Comparison of ENCODE assay signal across 32 cellular contexts in the genomic region with DNA sequence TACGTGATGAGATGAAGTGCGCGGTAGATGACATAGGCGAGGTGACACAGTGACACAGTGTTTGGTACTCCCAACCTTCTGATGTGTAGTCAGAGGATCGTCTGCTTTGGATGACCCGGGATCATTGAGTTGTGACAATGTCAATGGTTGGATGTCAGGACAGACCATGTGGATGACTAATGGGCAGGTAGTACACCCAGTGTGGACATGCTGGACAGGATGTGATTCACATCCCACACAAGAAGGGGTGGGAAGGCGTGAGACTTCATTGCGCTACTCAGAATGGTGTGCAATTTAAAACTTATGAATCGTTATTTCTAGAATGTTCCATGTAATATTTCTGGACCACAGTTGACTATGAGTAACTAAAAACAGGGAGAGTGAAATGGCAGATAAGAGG. TPM values are rescaled to one million over a fixed set of nuclear protein-coding genes. Genes with fewer than 3 reads are reported as not detected.
DNase-seq lines count a peak whose midpoint lies in the region; ATAC-seq and TF ChIP-seq lines count a peak whose summit lies in the region.
"Had no signal": no experiment of that assay in that cellular context is flagged by ENCODE, and none has a peak within 500 bp of the region (broad histone marks: within the 10 kb centered on the region; RNA-seq: fewer than 3 reads in every experiment).

No MANE protein-coding gene starts in this region.

- H2AFZ ChIP-seq in mammary epithelial cell (ENCODE audit: low read depth, low read length): no peak overlapping the region

- no peak overlapping the region for H3K4me3 Mint-ChIP-seq in activated naive CD4-positive, alpha-beta T cell treated with anti-CD3 and anti-CD28 coated beads, Interleukin-2, amount 10 ng/mL, durations not matched to agents 7 days and 5 days
- no peak overlapping the region for H3K4me3 Mint-ChIP-seq in naive thymus-derived CD4-positive, alpha-beta T cell
- H3K4me3 Mint-ChIP-seq: activated CD8-positive, alpha-beta T cell treated with anti-CD3 and anti-CD28 coated beads, Interleukin-2, amount 10 ng/mL, durations not matched to agents 7 days and 5 days; CD8-positive, alpha-beta T cell; effector memory CD8-positive, alpha-beta T cell; H9; mesothelial cell of epicardium; naive thymus-derived CD8-positive, alpha-beta T cell; T-helper 1 cell treated with Interleukin-12 subunit alpha and Interleukin-12 subunit beta and Interleukin-4 antibody, amounts not matched to agents 30 μg/mL and 1 μg/mL, for 36 hours had no signal

- 48% methylated on average over 7 of the region's 9 CpGs for WGBS in mammary epithelial cell (ENCODE audit: low coverage, missing lambda C conversion rate)

- in situ Hi-C loops in mammary epithelial cell (cut with MboI; ENCODE audit: low sequenced_read_pairs in 2 of 2): no loop called here

- H3K27ac Mint-ChIP-seq in activated naive CD4-positive, alpha-beta T cell treated with anti-CD3 and anti-CD28 coated beads, Interleukin-2, amount 10 ng/mL, durations not matched to agents 7 days and 5 days: no peak overlapping the region
- no peak overlapping the region for H3K27ac Mint-ChIP-seq in naive thymus-derived CD4-positive, alpha-beta T cell
- H3K27ac Mint-ChIP-seq: activated CD8-positive, alpha-beta T cell treated with anti-CD3 and anti-CD28 coated beads, Interleukin-2, amount 10 ng/mL, durations not matched to agents 7 days and 5 days; activated naive CD4-positive, alpha-beta T cell treated with anti-CD3 and anti-CD28 coated beads, Interleukin-2, amount 50 U/mL, for 72 hours; activated T-helper 2 cell treated with anti-CD3 and anti-CD28 coated beads, Interferon-gamma antibody, Interleukin-2, Interleukin-4, amounts not matched to agents 10 μg/mL and 5 μg/mL and 100 μg/mL, durations not matched to agents 14 hours and 24 hours and 36 hours; CD8-positive, alpha-beta T cell; effector memory CD8-positive, alpha-beta T cell; mesothelial cell of epicardium; T-helper 1 cell treated with Interleukin-12 subunit alpha and Interleukin-12 subunit beta and Interleukin-4 antibody, amounts not matched to agents 30 μg/mL and 1 μg/mL, for 36 hours had no signal

- no peaks in the 10 kb centered on the region for H4K20me1 ChIP-seq in mammary epithelial cell (ENCODE audit: insufficient read depth, low read length)

- H3K4me3 ChIP-seq in mammary epithelial cell (replicated peaks in 1 of 3; ENCODE audit: insufficient read depth in 1 of 3, low read depth in 2 of 3, low read length in 3 of 3) (no peak overlapping the region), kidney epithelial cell (ENCODE audit: low read depth, low read length) (no peak overlapping the region)
- no peak overlapping the region for H3K4me3 ChIP-seq in naive thymus-derived CD4-positive, alpha-beta T cell (ENCODE audit: low read length)
- H3K4me3 ChIP-seq: esophagus squamous epithelium, gastrocnemius medialis, left ventricle myocardium inferior, SK-N-MC, smooth muscle cell, tibial artery had no signal

- H3K27me3 ChIP-seq in mammary epithelial cell (ENCODE audit: insufficient read depth, low read length): no peaks in the 10 kb centered on the region
- H3K27me3 ChIP-seq in kidney epithelial cell (ENCODE audit: control insufficient read depth, insufficient read depth, low read length): no peaks in the 10 kb centered on the region
- H3K27me3 ChIP-seq in naive thymus-derived CD4-positive, alpha-beta T cell (ENCODE audit: control insufficient read depth in 2 of 2, insufficient read depth in 2 of 2, low read length in 2 of 2): no peaks in the 10 kb centered on the region
- H3K27me3 ChIP-seq: esophagus squamous epithelium, gastrocnemius medialis had no signal

- peak overlapping the region; percentile 15 for H3K4me2 ChIP-seq in mammary epithelial cell (ENCODE audit: insufficient read depth, low read depth, low read length)
- H3K4me2 ChIP-seq: smooth muscle cell had no signal

- BruUV-seq in mammary epithelial cell (replicated peaks; lab: Mats Ljungman, UMichigan): no TSS peak

- CTCF ChIA-PET in mammary epithelial cell (lab: Charles Lee; ENCODE audit: low non-redundant PET): no interaction called here
- CTCF ChIA-PET in activated naive CD4-positive, alpha-beta T cell treated with anti-CD3 and anti-CD28 coated beads, Interleukin-2, amount 10 ng/mL, durations not matched to agents 7 days and 5 days (lab: Charles Lee): no interaction called here
- CTCF ChIA-PET in naive thymus-derived CD4-positive, alpha-beta T cell (lab: Charles Lee): no interaction called here

- H3K9me3 ChIP-seq in mammary epithelial cell (replicated peaks; ENCODE audit: insufficient read depth, low read length): no peaks in the 10 kb centered on the region
- no peaks in the 10 kb centered on the region for H3K9me3 ChIP-seq in naive thymus-derived CD4-positive, alpha-beta T cell (ENCODE audit: control insufficient read depth in 2 of 3, low read length in 3 of 3)
- H3K9me3 ChIP-seq: esophagus squamous epithelium, gastrocnemius medialis, left ventricle myocardium inferior, tibial artery had no signal

- dilution Hi-C loops in mammary epithelial cell (cut with HindIII; ENCODE audit: low sequenced_read_pairs): no loop called here

- DNase-seq in ELR (ENCODE audit: low read depth) (peak; percentile 59), NCI-H226 (peak; percentile 33), mammary epithelial cell (peak; percentile 95), kidney epithelial cell (ENCODE audit: low read depth) (peak; percentile 57), pons (ENCODE audit: low spot score) (no peak), D341Med (ENCODE audit: low spot score) (no peak)
- DNase-seq in activated naive CD4-positive, alpha-beta T cell treated with anti-CD3 and anti-CD28 coated beads, Interleukin-2, amount 10 ng/mL, durations not matched to agents 7 days and 5 days: no peak
- no peak for DNase-seq in naive thymus-derived CD4-positive, alpha-beta T cell
- DNase-seq: activated CD8-positive, alpha-beta T cell treated with anti-CD3 and anti-CD28 coated beads, Interleukin-2, amount 10 ng/mL, durations not matched to agents 7 days and 5 days; anterior cingulate cortex; CD8-positive, alpha-beta T cell; cortex of kidney; effector memory CD8-positive, alpha-beta T cell; esophagus squamous epithelium; gastrocnemius medialis; H9; hippocampal formation; left ventricle myocardium inferior; naive thymus-derived CD8-positive, alpha-beta T cell; NCI-H1694 treated with DMSO at 0.1 percent for 48 hours; NCI-H510A treated with DMSO at 0.1 percent for 48 hours; NK-92 treated with Interleukin-12 subunit alpha and Interleukin-12 subunit beta, amount 100 ng/mL, for 24 hours; nucleus accumbens; RPMI8226; stimulated activated CD4-positive, alpha-beta T cell treated with anti-CD3 and anti-CD28 coated beads, Interleukin-2, amount 100 ng/mL, for 24 hours; tibial artery had no signal

- H3K4me1 Mint-ChIP-seq in activated naive CD4-positive, alpha-beta T cell treated with anti-CD3 and anti-CD28 coated beads, Interleukin-2, amount 10 ng/mL, durations not matched to agents 7 days and 5 days: peaks cover 10% of the 10 kb centered on the region
- peaks cover 11 to 25% (median 18%) of the 10 kb centered on the region in 7 donors for H3K4me1 Mint-ChIP-seq in naive thymus-derived CD4-positive, alpha-beta T cell

- H3K9ac ChIP-seq in mammary epithelial cell (ENCODE audit: insufficient read depth, low read length): no peak overlapping the region

- intact Hi-C loops in mammary epithelial cell (cut with micrococcal nuclease): loop anchor here (1.0 kb wide), 1 partner anchor 24 kb away; a partner anchor contains a TSS
- intact Hi-C loops in naive thymus-derived CD4-positive, alpha-beta T cell (cut with micrococcal nuclease): no loop called here

- no peak for TF ChIP-seq CTCF in mammary epithelial cell (conservative IDR thresholded peaks at IDR 0.05 in 1 of 2, IDR thresholded peaks at IDR 0.05 in 1 of 2; ENCODE audit: extremely low read depth in 1 of 2, insufficient read depth in 1 of 2, low read depth in 1 of 2, low read length in 2 of 2)
- no peak for TF ChIP-seq CTCF in kidney epithelial cell (IDR thresholded peaks at IDR 0.05; ENCODE audit: insufficient read depth, low read length, poor library complexity, severe bottlenecking)

- H3K36me3 ChIP-seq in mammary epithelial cell (ENCODE audit: insufficient read depth, low read length): peaks cover 10% of the 10 kb centered on the region
- H3K36me3 ChIP-seq in kidney epithelial cell (ENCODE audit: control insufficient read depth, insufficient read depth, low read length): no peaks in the 10 kb centered on the region
- no peaks in the 10 kb centered on the region for H3K36me3 ChIP-seq in naive thymus-derived CD4-positive, alpha-beta T cell (ENCODE audit: control insufficient read depth in 2 of 3, insufficient read depth in 3 of 3, low read length in 3 of 3)
- H3K36me3 ChIP-seq: esophagus squamous epithelium, gastrocnemius medialis, left ventricle myocardium inferior, tibial artery had no signal

- POLR2A ChIA-PET in naive thymus-derived CD4-positive, alpha-beta T cell (lab: Charles Lee): no interaction called here

- peaks cover 86% of the 10 kb centered on the region for H3K79me2 ChIP-seq in mammary epithelial cell (ENCODE audit: insufficient read depth, low read length)

- no peak for ATAC-seq in naive thymus-derived CD4-positive, alpha-beta T cell
- ATAC-seq: activated CD8-positive, alpha-beta T cell treated with anti-CD3 and anti-CD28 coated beads, Interleukin-2, amount 10 ng/mL, durations not matched to agents 7 days and 5 days; activated naive CD4-positive, alpha-beta T cell treated with anti-CD3 and anti-CD28 coated beads, Interleukin-2, amount 50 U/mL, for 72 hours; CD8-positive, alpha-beta T cell; effector memory CD8-positive, alpha-beta T cell; gastrocnemius medialis; naive thymus-derived CD8-positive, alpha-beta T cell had no signal

- peaks cover 2% of the 10 kb centered on the region for H3K36me3 Mint-ChIP-seq in activated naive CD4-positive, alpha-beta T cell treated with anti-CD3 and anti-CD28 coated beads, Interleukin-2, amount 10 ng/mL, durations not matched to agents 7 days and 5 days
- peaks cover 0 to 7% (median 4%) of the 10 kb centered on the region in 5 donors for H3K36me3 Mint-ChIP-seq in naive thymus-derived CD4-positive, alpha-beta T cell
- H3K36me3 Mint-ChIP-seq: activated naive CD4-positive, alpha-beta T cell treated with anti-CD3 and anti-CD28 coated beads, Interleukin-2, amount 50 U/mL, for 72 hours had no signal

- H3K4me1 ChIP-seq in mammary epithelial cell (ENCODE audit: insufficient read depth, low read length): peaks cover 90% of the 10 kb centered on the region
- H3K4me1 ChIP-seq in naive thymus-derived CD4-positive, alpha-beta T cell (ENCODE audit: control insufficient read depth in 2 of 2, insufficient read depth in 2 of 2, low read length in 2 of 2): peaks cover 0 to 9% of the 10 kb centered on the region in 2 donors
- H3K4me1 ChIP-seq: left ventricle myocardium inferior had no signal

- H3K9me3 Mint-ChIP-seq in activated naive CD4-positive, alpha-beta T cell treated with anti-CD3 and anti-CD28 coated beads, Interleukin-2, amount 10 ng/mL, durations not matched to agents 7 days and 5 days: no peaks in the 10 kb centered on the region
- H3K9me3 Mint-ChIP-seq in naive thymus-derived CD4-positive, alpha-beta T cell: no peaks in the 10 kb centered on the region
- H3K9me3 Mint-ChIP-seq: activated naive CD4-positive, alpha-beta T cell treated with anti-CD3 and anti-CD28 coated beads, Interleukin-2, amount 50 U/mL, for 72 hours; activated T-helper 2 cell treated with anti-CD3 and anti-CD28 coated beads, Interferon-gamma antibody, Interleukin-2, Interleukin-4, amounts not matched to agents 10 μg/mL and 5 μg/mL and 100 μg/mL, durations not matched to agents 14 hours and 24 hours and 36 hours; CD8-positive, alpha-beta T cell; effector memory CD8-positive, alpha-beta T cell; H9; mesothelial cell of epicardium; naive thymus-derived CD8-positive, alpha-beta T cell; T-helper 1 cell treated with Interleukin-12 subunit alpha and Interleukin-12 subunit beta and Interleukin-4 antibody, amounts not matched to agents 30 μg/mL and 1 μg/mL, for 36 hours had no signal

- peak overlapping the region; percentile 96 for H3K27ac ChIP-seq in mammary epithelial cell (ENCODE audit: insufficient read depth, low read depth, low read length)
- H3K27ac ChIP-seq in naive thymus-derived CD4-positive, alpha-beta T cell (ENCODE audit: low read depth, low read length): no peak overlapping the region
- H3K27ac ChIP-seq: gastrocnemius medialis, left ventricle myocardium inferior, SK-N-MC, tibial artery had no signal

- H3K27me3 Mint-ChIP-seq in activated naive CD4-positive, alpha-beta T cell treated with anti-CD3 and anti-CD28 coated beads, Interleukin-2, amount 10 ng/mL, durations not matched to agents 7 days and 5 days: no peaks in the 10 kb centered on the region
- H3K27me3 Mint-ChIP-seq in naive thymus-derived CD4-positive, alpha-beta T cell: no peaks in the 10 kb centered on the region
- H3K27me3 Mint-ChIP-seq: effector memory CD8-positive, alpha-beta T cell; naive thymus-derived CD8-positive, alpha-beta T cell had no signal

RNA-seq across cellular contexts. Expression of a gene that starts 23.8 kb away (rescaled TPM):
- 10 to 100 TPM; 24.3 to 38.9 TPM for total RNA-seq in mammary epithelial cell
- polyA plus RNA-seq in mammary epithelial cell: 17.6 TPM
- polyA minus RNA-seq in mammary epithelial cell: 67.4 TPM
- total RNA-seq in kidney epithelial cell: 10.4 and 12.0 TPM in 2 replicates
- total RNA-seq in naive thymus-derived CD4-positive, alpha-beta T cell: 1 to 10 TPM; 5.1 to 7.8 (median 5.5) TPM
- polyA plus RNA-seq in naive thymus-derived CD4-positive, alpha-beta T cell: 1 to 10 TPM in 1 of 2 donors, under 1 TPM in 1; 0.73 to 2.9 TPM

Comparison
In these comparisons a context has a peak if more than half of its experiments do, and no peak if none do; other contexts are left out.
1. DNase-seq: peak in ELR (single experiment), NCI-H226 (single experiment), mammary epithelial cell (single experiment) and kidney epithelial cell (single experiment); none in activated naive CD4-positive, alpha-beta T cell treated with anti-CD3 and anti-CD28 coated beads, Interleukin-2, amount 10 ng/mL, durations not matched to agents 7 days and 5 days (single experiment), pons (single experiment), naive thymus-derived CD4-positive, alpha-beta T cell (0 of 9) and D341Med (single experiment).